ENCODE assay signal across 13 cellular contexts in the genomic region with DNA sequence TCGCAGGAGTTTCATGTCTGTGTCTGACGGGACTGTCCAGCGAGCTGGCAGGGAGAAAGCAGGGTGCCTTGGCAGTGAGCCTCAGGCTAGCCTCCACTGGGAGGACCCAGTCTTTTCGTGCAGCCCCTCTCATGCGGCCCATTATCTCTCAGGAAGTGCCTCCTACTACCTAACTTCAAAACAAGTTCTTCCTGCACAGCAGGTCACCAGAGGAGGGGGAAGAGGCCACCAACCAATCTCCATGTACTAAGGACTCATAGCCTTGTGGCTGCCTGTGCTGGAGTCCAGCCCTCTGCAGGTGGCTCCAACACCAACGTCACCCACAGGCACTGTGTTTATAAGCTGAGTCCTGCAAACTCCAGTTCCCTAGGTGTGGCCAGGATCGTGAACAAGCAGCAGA. TPM values are rescaled to one million over a fixed set of nuclear protein-coding genes. Genes with fewer than 3 reads are reported as not detected.
DNase-seq lines count a peak whose midpoint lies in the region; ATAC-seq and TF ChIP-seq lines count a peak whose summit lies in the region.
"Had no signal": no experiment of that assay in that cellular context is flagged by ENCODE, and none has a peak within 500 bp of the region (broad histone marks: within the 10 kb centered on the region; RNA-seq: fewer than 3 reads in every experiment).

No MANE protein-coding gene starts in this region.

- H3K27ac ChIP-seq in H9 (ENCODE audit: insufficient read length, low read depth, low read length) (no peak overlapping the region), Peyer's patch (peak overlapping the region in 3 of 4 donors; percentile 69 to 95 (median 89)), endodermal cell (ENCODE audit: low read depth, low read length) (no peak overlapping the region), mesenchymal stem cell (ENCODE audit: low read length, poor library complexity, severe bottlenecking) (no peak overlapping the region)

- no peak for ATAC-seq in sciatic nerve
- no peak for ATAC-seq in GM18498 (IDR thresholded peaks at IDR 0.05; ENCODE audit: unreplicated experiment)
- ATAC-seq in GM21825 (IDR thresholded peaks at IDR 0.05; ENCODE audit: unreplicated experiment), result no peak

- H3K4me3 ChIP-seq in Peyer's patch, result no peak overlapping the region
- no peak overlapping the region for H3K4me3 ChIP-seq in endodermal cell (ENCODE audit: low read length)
- no peak overlapping the region for H3K4me3 ChIP-seq in mesenchymal stem cell (ENCODE audit: insufficient read depth in 1 of 2, low read depth in 1 of 2, low read length in 2 of 2)
- H3K4me3 ChIP-seq: lung had no signal

- no peaks in the 10 kb centered on the region for H3K9me3 Mint-ChIP-seq in H9
- no peaks in the 10 kb centered on the region for H3K9me3 Mint-ChIP-seq in endodermal cell

- H2AK5ac ChIP-seq in H9 (ENCODE audit: insufficient read length, low read length), result no peak overlapping the region
- H2AK5ac ChIP-seq in mesenchymal stem cell (ENCODE audit: low read length, severe bottlenecking), result no peak overlapping the region

- H2BK5ac ChIP-seq in H9 (ENCODE audit: insufficient read length, low read length) (no peak overlapping the region), mesenchymal stem cell (ENCODE audit: low read depth, low read length, poor library complexity, severe bottlenecking) (no peak overlapping the region)

- H4K20me1 ChIP-seq in H9 (ENCODE audit: control insufficient read depth, insufficient read depth, insufficient read length), result no peaks in the 10 kb centered on the region

- H4K5ac ChIP-seq in H9 (ENCODE audit: insufficient read length, low read depth, low read length), result no peak overlapping the region

- H3K27me3 ChIP-seq in H9 (ENCODE audit: insufficient read depth, low read length) (peaks cover 9% of the 10 kb centered on the region; the same call in 1 of the 2 replicates), Peyer's patch (no peaks in the 10 kb centered on the region), endodermal cell (ENCODE audit: control insufficient read depth, insufficient read depth, low read length, poor library complexity, severe bottlenecking) (peaks cover 11% of the 10 kb centered on the region), mesenchymal stem cell (ENCODE audit: control insufficient read depth in 1 of 2, insufficient read depth in 1 of 2, low read length in 2 of 2) (peaks cover 59 to 70% of the 10 kb centered on the region in 2 experiments)

- H3K9ac ChIP-seq in H9 (ENCODE audit: extremely low read depth, insufficient read length, low read length) (no peak overlapping the region), endodermal cell (ENCODE audit: extremely low read depth, low read length, poor library complexity, severe bottlenecking) (no peak overlapping the region), mesenchymal stem cell (ENCODE audit: low read length) (no peak overlapping the region)

- no peaks in the 10 kb centered on the region; a peak in 1 of 7 replicates for H3K36me3 Mint-ChIP-seq in H9 (ENCODE audit: insufficient read depth in 1 of 3, low read depth in 3 of 3)
- H3K36me3 Mint-ChIP-seq in endodermal cell (ENCODE audit: low read depth), result no peaks in the 10 kb centered on the region

- WGBS in H9 (ENCODE audit: extremely low coverage, insufficient read length, low lambda C conversion rate), result no CpG with 5 or more reads among the region's 7 CpGs
- 59 to 61% methylated on average over 2 to 7 of the region's 7 CpGs for WGBS in endodermal cell (ENCODE audit: insufficient coverage in 1 of 2, insufficient read length in 1 of 2), 2 experiments
- 43% methylated on average over 7 of the region's 7 CpGs for WGBS in mesenchymal stem cell

- H4K91ac ChIP-seq in H9 (ENCODE audit: insufficient read length, low read depth, low read length), result no peak overlapping the region
- no peak overlapping the region for H4K91ac ChIP-seq in mesenchymal stem cell (ENCODE audit: low read length)

- DNase-seq in H9 (peak; percentile 61), Peyer's patch (peak in 2 of 3 donors; percentile 81 to 82), endodermal cell (peak; percentile 81), sciatic nerve (ENCODE audit: low spot score) (peak; percentile 27), putamen (ENCODE audit: low spot score) (no peak), mesenchymal stem cell (no peak)
- DNase-seq: anterior cingulate cortex, Karpas-422, NCI-H526 treated with DMSO at 0.1 percent for 48 hours had no signal

- no peak overlapping the region for H3T11ph ChIP-seq in H9 (ENCODE audit: low read length)

- H3K4me2 ChIP-seq in H9 (ENCODE audit: insufficient read depth, insufficient read length, low read length), result no peak overlapping the region
- no peak overlapping the region for H3K4me2 ChIP-seq in mesenchymal stem cell (ENCODE audit: low read length, poor library complexity, severe bottlenecking)

- H3K23ac ChIP-seq in H9 (ENCODE audit: insufficient read length, low read depth, low read length) (no peak overlapping the region), mesenchymal stem cell (ENCODE audit: low read length in 2 of 2) (no peak overlapping the region)

- H3K79me1 ChIP-seq in H9 (ENCODE audit: insufficient read depth, low read depth, low read length, poor library complexity, severe bottlenecking) (no peaks in the 10 kb centered on the region), mesenchymal stem cell (replicated peaks; ENCODE audit: low read length, poor library complexity, severe bottlenecking) (no peaks in the 10 kb centered on the region)

- no peak for TF ChIP-seq CTCF in H9 (conservative IDR thresholded peaks at IDR 0.05)
- TF ChIP-seq CTCF in Peyer's patch (IDR thresholded peaks at IDR 0.05), result peak in 1 of 6 experiments; percentile 27
- TF ChIP-seq CTCF in endodermal cell (conservative IDR thresholded peaks at IDR 0.05), result peak; percentile 33

- H4K8ac ChIP-seq in H9 (replicated peaks; ENCODE audit: insufficient read length, low read depth, low read length) (no peak overlapping the region), mesenchymal stem cell (ENCODE audit: low read length) (no peak overlapping the region)

- H3K4me3 Mint-ChIP-seq in H9 (no peak overlapping the region), endodermal cell (no peak overlapping the region)

- H2BK120ac ChIP-seq in H9 (ENCODE audit: low read depth, low read length, poor library complexity, severe bottlenecking), result no peak overlapping the region
- no peak overlapping the region for H2BK120ac ChIP-seq in mesenchymal stem cell (ENCODE audit: low read depth, low read length)

- no peaks in the 10 kb centered on the region for H3K9me3 ChIP-seq in H9 (ENCODE audit: control insufficient read depth, low read depth, low read length)
- H3K9me3 ChIP-seq in Peyer's patch, result no peaks in the 10 kb centered on the region
- H3K9me3 ChIP-seq in endodermal cell (ENCODE audit: control insufficient read depth, low read length), result no peaks in the 10 kb centered on the region
- H3K9me3 ChIP-seq in mesenchymal stem cell (ENCODE audit: control insufficient read depth, low read length), result no peaks in the 10 kb centered on the region

- H3K36me3 ChIP-seq in Peyer's patch (no peaks in the 10 kb centered on the region), endodermal cell (ENCODE audit: control insufficient read depth, insufficient read depth, low read length) (no peaks in the 10 kb centered on the region), mesenchymal stem cell (ENCODE audit: control insufficient read depth in 1 of 2, insufficient read depth in 2 of 2, low read depth in 1 of 2, low read length in 2 of 2) (no peaks in the 10 kb centered on the region)

- intact Hi-C loops in sciatic nerve (cut with DNase I), result no loop called here

- no peak overlapping the region for H3K56ac ChIP-seq in H9 (ENCODE audit: insufficient read length, low read depth, low read length)

- H3K27ac Mint-ChIP-seq in H9 (no peak overlapping the region), endodermal cell (no peak overlapping the region)

- peaks cover 29 to 36% of the 10 kb centered on the region in 2 experiments for H3K4me1 Mint-ChIP-seq in H9
- H3K4me1 Mint-ChIP-seq in endodermal cell, result peaks cover 26% of the 10 kb centered on the region

- H3K18ac ChIP-seq in H9 (ENCODE audit: insufficient read length, low read depth, low read length) (no peak overlapping the region), mesenchymal stem cell (ENCODE audit: low read depth in 1 of 2, low read length in 2 of 2) (no peak overlapping the region)

- H3K23me2 ChIP-seq in H9 (ENCODE audit: insufficient read length, low read depth, low read length, poor library complexity, severe bottlenecking), result peaks cover 3% of the 10 kb centered on the region

- no peak overlapping the region for H2AFZ ChIP-seq in H9 (ENCODE audit: low read length)
- no peak overlapping the region for H2AFZ ChIP-seq in mesenchymal stem cell (ENCODE audit: low read depth, low read length)

- H2BK12ac ChIP-seq in H9 (ENCODE audit: insufficient read length, low read depth, low read length), result no peak overlapping the region
- H2BK12ac ChIP-seq in mesenchymal stem cell (ENCODE audit: low read length in 2 of 2), result no peak overlapping the region

- peak; percentile 55 to 69 for TF ChIP-seq POLR2A in Peyer's patch (IDR thresholded peaks at IDR 0.05)

- H3K4me1 ChIP-seq in H9 (ENCODE audit: insufficient read depth, low read length) (peaks cover 7% of the 10 kb centered on the region; the same call in 1 of the 2 replicates), Peyer's patch (peaks cover 0 to 69% (median 17%) of the 10 kb centered on the region in 4 donors), endodermal cell (ENCODE audit: control insufficient read depth, insufficient read depth, low read length) (peaks cover 3% of the 10 kb centered on the region), mesenchymal stem cell (ENCODE audit: control insufficient read depth, insufficient read depth, low read depth, low read length) (peaks cover 7% of the 10 kb centered on the region)

- H3K4ac ChIP-seq in H9 (ENCODE audit: low read depth, low read length), result no peak overlapping the region
- no peak overlapping the region for H3K4ac ChIP-seq in mesenchymal stem cell (ENCODE audit: low read depth in 1 of 2, low read length in 2 of 2)

- no peak overlapping the region; the same call in 1 of the 2 replicates for H3K14ac ChIP-seq in H9 (ENCODE audit: insufficient read depth, low read length)
- H3K14ac ChIP-seq in mesenchymal stem cell (ENCODE audit: low read length in 2 of 2), result peak overlapping the region in 1 of 2 experiments; percentile 48

- no peak overlapping the region; the same call in 1 of the 2 replicates for H2BK15ac ChIP-seq in H9 (ENCODE audit: low read depth, low read length)
- H2BK15ac ChIP-seq in mesenchymal stem cell (ENCODE audit: low read depth, poor library complexity, severe bottlenecking), result no peak overlapping the region

- peaks cover 26% of the 10 kb centered on the region for H3K27me3 Mint-ChIP-seq in H9 (ENCODE audit: low read depth)
- H3K27me3 Mint-ChIP-seq in endodermal cell (ENCODE audit: insufficient read depth), result peaks cover 14% of the 10 kb centered on the region

- H3K79me2 ChIP-seq in H9 (ENCODE audit: insufficient read depth, low read length), result no peaks in the 10 kb centered on the region

- H2BK20ac ChIP-seq in H9 (ENCODE audit: low read depth, low read length, poor library complexity, severe bottlenecking), result no peak overlapping the region

RNA-seq across cellular contexts. Expression of gene VIPR1, which starts 4.8 kb away (rescaled TPM):
- total RNA-seq in H9 (2021), result 6.3 and 6.5 TPM in 2 replicates
- 100 to 1,000 TPM in 3 of 4 donors, 10 to 100 TPM in 1; 52.8 to 320 (median 270) TPM for total RNA-seq in Peyer's patch
- 10 to 100 TPM; 12.9 to 14.7 TPM for total RNA-seq in endodermal cell
- 2.2 TPM for polyA plus RNA-seq in endodermal cell (2013, experiment 1 of 2)
- polyA plus RNA-seq in endodermal cell (2013, experiment 2 of 2), result 1.4 TPM
- 5.8 TPM for total RNA-seq in sciatic nerve
- 3.8 TPM for polyA plus RNA-seq in mesenchymal stem cell (2013, experiment 1 of 2)
- 3.9 TPM for polyA plus RNA-seq in mesenchymal stem cell (2013, experiment 2 of 2)
- total RNA-seq: fibroblast of lung had no signal

Comparison
In these comparisons a context has a peak if more than half of its experiments do, and no peak if none do; other contexts are left out.
1. DNase-seq: peak in H9 (single experiment), Peyer's patch (2 of 3), endodermal cell (single experiment) and sciatic nerve (single experiment); none in putamen (single experiment) and mesenchymal stem cell (single experiment).
2. H3K27ac ChIP-seq: peak in Peyer's patch (3 of 4); none in H9 (single experiment), endodermal cell (single experiment) and mesenchymal stem cell (single experiment).